ENCODE assay signal across 8 cellular contexts in the genomic region with DNA sequence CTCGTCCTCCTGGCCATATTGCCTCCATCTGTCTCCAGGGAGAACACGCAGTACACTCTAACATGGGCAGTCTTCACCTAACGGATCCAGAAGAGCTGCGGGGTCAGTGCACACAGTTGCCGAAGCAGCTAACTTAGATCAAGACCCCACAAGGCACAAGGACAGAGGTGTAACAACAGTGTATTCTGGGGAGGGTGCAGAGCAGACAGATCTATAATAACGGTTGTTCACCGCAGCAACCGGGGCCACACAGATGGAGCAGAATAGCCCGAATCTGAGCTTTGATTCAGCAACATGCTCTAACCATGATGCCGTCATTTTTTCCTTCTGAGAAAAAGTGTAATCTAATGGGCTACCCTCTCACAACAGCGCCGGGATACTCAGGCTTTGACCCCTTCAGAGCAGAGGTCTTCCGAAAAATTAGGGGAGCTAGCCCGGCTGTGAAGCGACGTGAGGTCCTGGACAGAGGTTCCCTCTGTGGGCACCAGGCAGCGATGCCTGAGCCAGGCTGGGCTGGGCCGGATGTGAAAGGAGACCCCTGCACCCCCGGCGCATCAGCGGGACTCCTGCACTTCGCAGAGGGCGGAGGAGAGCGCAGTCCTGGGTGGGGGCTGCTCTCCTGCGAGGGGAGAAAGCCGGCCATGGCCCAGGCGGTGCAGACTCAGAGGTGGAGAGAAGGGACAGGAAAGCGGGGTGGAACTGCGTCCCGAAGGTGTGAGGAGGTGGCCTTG. TPM values are rescaled to one million over a fixed set of nuclear protein-coding genes. Genes with fewer than 3 reads are reported as not detected.
DNase-seq lines count a peak whose midpoint lies in the region; ATAC-seq and TF ChIP-seq lines count a peak whose summit lies in the region.

No MANE protein-coding gene starts in this region.

- ATAC-seq in activated CD8-positive, alpha-beta memory T cell treated with anti-CD3 and anti-CD28 coated beads, Interleukin-2, amount 10 ng/mL, durations not matched to agents 7 days and 5 days: peak; percentile 7
- peak in 1 of 2 donors; percentile 3 for ATAC-seq in naive B cell (ENCODE audit: low read depth in 2 of 2)

- intact Hi-C loops in testis (cut with DNase I; ENCODE audit: low total_unique reads): no loop called here

- H3K9ac ChIP-seq in Loucy (ENCODE audit: low read depth, low read length, poor library complexity, severe bottlenecking): peak overlapping the region; percentile 80

- CTCF ChIA-PET in activated CD8-positive, alpha-beta memory T cell treated with anti-CD3 and anti-CD28 coated beads, Interleukin-2, amount 10 ng/mL, durations not matched to agents 7 days and 5 days (lab: Charles Lee): interaction anchor here (1.0 to 1.3 kb wide), 2 partner anchors 294 kb away, joined by 4 to 5 read pairs; no protein-coding TSS in a partner anchor

- no peak for TF ChIP-seq CTCF in AG09309 (IDR thresholded peaks at IDR 0.05; ENCODE audit: control insufficient read depth, insufficient read depth, low read depth, low read length, missing control alignments)
- no peak for TF ChIP-seq CTCF in GM20000 (IDR thresholded peaks at IDR 0.05; ENCODE audit: extremely low read depth, missing control alignments)
- TF ChIP-seq CTCF in Loucy (conservative IDR thresholded peaks at IDR 0.05; ENCODE audit: low read length): no peak
- no peak for TF ChIP-seq CTCF in testis (IDR thresholded peaks at IDR 0.05)

- peak overlapping the region; percentile 80 for H3K27ac Mint-ChIP-seq in activated CD8-positive, alpha-beta memory T cell treated with anti-CD3 and anti-CD28 coated beads, Interleukin-2, amount 10 ng/mL, durations not matched to agents 7 days and 5 days
- H3K27ac Mint-ChIP-seq in naive B cell: peak overlapping the region; percentile 9 to 72 (median 63)

- H3F3A ChIP-seq in Loucy (ENCODE audit: low read depth): no peaks in the 10 kb centered on the region

- H4K20me1 ChIP-seq in Loucy (ENCODE audit: insufficient read depth, low read length, poor library complexity, severe bottlenecking): no peaks in the 10 kb centered on the region

- H3K36me3 ChIP-seq in Loucy (ENCODE audit: insufficient read depth, low read length) (no peaks in the 10 kb centered on the region), esophagus (ENCODE audit: control insufficient read depth in 2 of 2, insufficient read depth in 2 of 2, low read length in 1 of 2) (no peaks in the 10 kb centered on the region), testis (ENCODE audit: low read depth, missing control alignments) (no peaks in the 10 kb centered on the region)

- H3K4me3 ChIP-seq in AG09309 (ENCODE audit: control insufficient read depth, low read depth, low read length): peak overlapping the region; percentile 88
- H3K4me3 ChIP-seq in Loucy (ENCODE audit: low read length, poor library complexity, severe bottlenecking): peak overlapping the region; percentile 76
- H3K4me3 ChIP-seq in esophagus (ENCODE audit: low read depth in 1 of 2, low read length in 2 of 2): peak overlapping the region; percentile 70 to 74
- peak overlapping the region; percentile 79 to 80 for H3K4me3 ChIP-seq in testis

- H3K9me3 ChIP-seq in Loucy (ENCODE audit: insufficient read depth, low read depth, low read length) (no peaks in the 10 kb centered on the region), esophagus (ENCODE audit: control insufficient read depth in 2 of 2, insufficient read depth in 1 of 2, low read depth in 1 of 2, low read length in 1 of 2) (no peaks in the 10 kb centered on the region), testis (no peaks in the 10 kb centered on the region)

- DNase-seq in AG09309 (ENCODE audit: low read depth): no peak
- peak; percentile 33 for DNase-seq in GM20000 (ENCODE audit: low spot score)
- DNase-seq in activated CD8-positive, alpha-beta memory T cell treated with anti-CD3 and anti-CD28 coated beads, Interleukin-2, amount 10 ng/mL, durations not matched to agents 7 days and 5 days: peak; percentile 61
- DNase-seq in naive B cell: peak; percentile 25
- peak; percentile 32 for DNase-seq in testis
- DNase-seq in 8988T: no peak

- peak overlapping the region; percentile 95 for H3K4me2 ChIP-seq in Loucy (ENCODE audit: low read depth, low read length, poor library complexity, severe bottlenecking)

- H3K4me1 ChIP-seq in Loucy (ENCODE audit: insufficient read depth, low read length, poor library complexity, severe bottlenecking) (peaks cover 28% of the 10 kb centered on the region), esophagus (ENCODE audit: control insufficient read depth in 2 of 2, insufficient read depth in 2 of 2, low read length in 1 of 2) (peaks cover 0 to 4% of the 10 kb centered on the region in 2 donors), testis (peaks cover 7% of the 10 kb centered on the region)

- peaks cover 23% of the 10 kb centered on the region for H3K27me3 Mint-ChIP-seq in activated CD8-positive, alpha-beta memory T cell treated with anti-CD3 and anti-CD28 coated beads, Interleukin-2, amount 10 ng/mL, durations not matched to agents 7 days and 5 days
- no peaks in the 10 kb centered on the region for H3K27me3 Mint-ChIP-seq in naive B cell

- H3K9me2 ChIP-seq in Loucy (replicated peaks; ENCODE audit: low read depth, low read length): no peaks in the 10 kb centered on the region

- H3K4me3 Mint-ChIP-seq in activated CD8-positive, alpha-beta memory T cell treated with anti-CD3 and anti-CD28 coated beads, Interleukin-2, amount 10 ng/mL, durations not matched to agents 7 days and 5 days: peak overlapping the region; percentile 87
- H3K4me3 Mint-ChIP-seq in naive B cell: peak overlapping the region; percentile 87 to 95 (median 92)

- H3K27ac ChIP-seq in esophagus (ENCODE audit: low read depth in 2 of 2, low read length in 1 of 2) (peak overlapping the region; percentile 80 to 86), testis (peak overlapping the region; percentile 71 to 92)

- no peaks in the 10 kb centered on the region for H3K9me3 Mint-ChIP-seq in activated CD8-positive, alpha-beta memory T cell treated with anti-CD3 and anti-CD28 coated beads, Interleukin-2, amount 10 ng/mL, durations not matched to agents 7 days and 5 days (ENCODE audit: low read depth)
- no peaks in the 10 kb centered on the region for H3K9me3 Mint-ChIP-seq in naive B cell

- TF ChIP-seq POLR2A in testis (IDR thresholded peaks at IDR 0.05): no peak

- H2AFZ ChIP-seq in Loucy (ENCODE audit: low read length): peak overlapping the region; percentile 88

- peaks cover 31% of the 10 kb centered on the region for H3K79me2 ChIP-seq in Loucy (ENCODE audit: insufficient read depth, low read length)

- H3K27me3 ChIP-seq in Loucy (ENCODE audit: insufficient read depth, low read length, poor library complexity, severe bottlenecking) (peaks cover 11% of the 10 kb centered on the region), esophagus (ENCODE audit: control insufficient read depth in 1 of 2, insufficient read depth in 2 of 2, low read length in 2 of 2) (no peaks in the 10 kb centered on the region), testis (no peaks in the 10 kb centered on the region)

- WGBS in esophagus, 2 donors: 8 to 9% methylated on average over 30 of the region's 30 CpGs
- WGBS in testis, 2 donors: 1 to 2% methylated on average over 27 to 30 of the region's 30 CpGs

- no peaks in the 10 kb centered on the region for H3K36me3 Mint-ChIP-seq in activated CD8-positive, alpha-beta memory T cell treated with anti-CD3 and anti-CD28 coated beads, Interleukin-2, amount 10 ng/mL, durations not matched to agents 7 days and 5 days
- H3K36me3 Mint-ChIP-seq in naive B cell: no peaks in the 10 kb centered on the region

- H3K4me1 Mint-ChIP-seq in activated CD8-positive, alpha-beta memory T cell treated with anti-CD3 and anti-CD28 coated beads, Interleukin-2, amount 10 ng/mL, durations not matched to agents 7 days and 5 days: peaks cover 19% of the 10 kb centered on the region
- peaks cover 12 to 20% (median 19%) of the 10 kb centered on the region in 3 donors for H3K4me1 Mint-ChIP-seq in naive B cell

RNA-seq across cellular contexts. Expression of a gene that starts 57.5 kb away (rescaled TPM):
- total RNA-seq in activated CD8-positive, alpha-beta memory T cell treated with anti-CD3 and anti-CD28 coated beads, Interleukin-2, amount 10 ng/mL, durations not matched to agents 7 days and 5 days: 10 to 100 TPM in 1 of 2 experiments, 1 to 10 TPM in 1; 7.5 to 15.4 TPM
- polyA plus RNA-seq in esophagus (1 to 10 TPM; 2.9 to 3.7 TPM), naive B cell (ENCODE audit: low read depth in 6 of 6) (1 to 10 TPM in 5 of 6 donors, not detected in 1; 1.2 to 3.0 (median 1.4) TPM), testis (ENCODE audit: insufficient read depth, low read depth, low replicate concordance) (23.8 TPM)
- total RNA-seq in testis: 10 to 100 TPM; 34.5 to 38.3 TPM

Comparison
In these comparisons a context has a peak if more than half of its experiments do, and no peak if none do; other contexts are left out.
1. DNase-seq: peak in GM20000 (single experiment), activated CD8-positive, alpha-beta memory T cell treated with anti-CD3 and anti-CD28 coated beads, Interleukin-2, amount 10 ng/mL, durations not matched to agents 7 days and 5 days (single experiment), naive B cell (single experiment) and testis (single experiment); none in AG09309 (single experiment) and 8988T (single experiment).
2. Peak in every context shown above with its lines, with median percentiles within 50 percentile points of each other: H3K4me3 ChIP-seq.